19 cellular contexts compared by ENCODE assay signal in genomic region chr7:145156834-145157233, GRCh38.
A peak's percentile ranks its signal among the peaks of the same experiment; 100 is the strongest.
DNase-seq lines count a peak whose midpoint lies in the region; ATAC-seq, FAIRE-seq and TF ChIP-seq lines count a peak whose summit lies in the region.
"Had no signal": no experiment of that assay in that cellular context is flagged by ENCODE, and none has a peak within 500 bp of the region (broad histone marks: within the 10 kb centered on the region; RNA-seq: fewer than 3 reads in every experiment).

No MANE protein-coding gene starts in this region.

- no peak for ATAC-seq in GM18505 (IDR thresholded peaks at IDR 0.05; ENCODE audit: unreplicated experiment)
- ATAC-seq: SK-N-SH treated with all-trans-retinoic acid at 6 μM for 48 hours, T-cell had no signal

- DNase-seq in NCI-H1417 (lab: John Stamatoyannopoulos, UW): peak; percentile 16 to 68 (median 48)
- DNase-seq in NCI-H1417 treated with DMSO at 0.1 percent for 48 hours (lab: John Stamatoyannopoulos, UW): no peak
- DNase-seq in DMS79 (lab: John Stamatoyannopoulos, UW): peak; percentile 42
- peak; percentile 86 for DNase-seq in NCI-H1105 treated with DMSO at 0.1 percent for 48 hours (lab: John Stamatoyannopoulos, UW)
- peak; percentile 5 for DNase-seq in NCI-H748 treated with DMSO at 0.1 percent for 48 hours (lab: John Stamatoyannopoulos, UW)
- no peak for DNase-seq in H54 (ENCODE audit: insufficient read length, low spot score)
- no peak for DNase-seq in AG08395 (ENCODE audit: low spot score)
- DNase-seq: 8988T, COR-L47, DMS 273 treated with DMSO at 0.1 percent for 48 hours, GOT3, NCI-H1694 treated with DMSO at 0.1 percent for 48 hours, NCI-H524 treated with DMSO at 0.1 percent for 48 hours, RPMI8226, SHP77 treated with DMSO at 0.1 percent for 48 hours, T-cell had no signal

- TF ChIP-seq POLR2A in GM18505 (IDR thresholded peaks at IDR 0.05; ENCODE audit: borderline replicate concordance, extremely low read depth, insufficient read depth, insufficient read length): no peak
- TF ChIP-seq POLR2A in H54 (IDR thresholded peaks at IDR 0.05; ENCODE audit: low read depth, low read length): no peak

- FAIRE-seq in H54 (lab: Jason Lieb, UNC): no peak
- FAIRE-seq: GM12892 had no signal

Comparison
In these comparisons a context has a peak if more than half of its experiments do, and no peak if none do; other contexts are left out.
1. DNase-seq: peak in NCI-H1417 (3 of 3), DMS79 (single experiment), NCI-H1105 treated with DMSO at 0.1 percent for 48 hours (single experiment) and NCI-H748 treated with DMSO at 0.1 percent for 48 hours (single experiment); none in NCI-H1417 treated with DMSO at 0.1 percent for 48 hours (single experiment), H54 (single experiment) and AG08395 (single experiment).